In the genomic region with DNA sequence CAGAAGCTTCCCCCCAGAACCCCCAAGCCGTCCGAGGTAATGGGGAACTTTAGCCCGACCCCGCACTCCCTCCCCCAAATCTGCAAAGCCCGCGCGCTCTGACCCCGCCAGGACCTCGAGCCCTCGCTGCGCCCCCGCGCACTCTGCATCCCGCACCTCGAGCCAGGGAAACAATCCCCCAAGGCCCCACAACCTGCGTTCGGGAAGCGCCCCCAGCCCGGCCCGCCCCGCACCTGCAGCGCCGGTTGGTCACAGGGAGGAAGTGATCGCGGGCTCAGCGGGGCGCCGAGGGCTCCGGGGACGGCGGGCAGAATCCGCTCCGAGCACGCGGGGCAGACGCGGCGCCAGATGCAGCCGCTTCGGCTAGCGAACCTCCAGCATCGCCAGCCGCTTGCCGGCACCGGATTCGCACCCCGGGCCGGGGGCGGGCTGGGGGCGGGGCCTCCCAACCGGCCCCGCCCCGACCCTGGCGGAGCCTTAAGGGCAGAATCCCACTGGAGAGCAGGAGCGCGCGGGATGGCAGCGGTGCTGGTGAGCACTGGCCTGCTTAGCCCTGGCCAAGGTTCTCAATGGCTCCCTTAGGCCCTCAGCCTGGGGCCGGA, we compare ENCODE assay signal across 8 cellular contexts. TPM values are rescaled to one million over a fixed set of nuclear protein-coding genes. Genes with fewer than 3 reads are reported as not detected.
A peak's percentile ranks its signal among the peaks of the same experiment; 100 is the strongest.
DNase-seq lines count a peak whose midpoint lies in the region; ATAC-seq and TF ChIP-seq lines count a peak whose summit lies in the region.

A gene with protein sequence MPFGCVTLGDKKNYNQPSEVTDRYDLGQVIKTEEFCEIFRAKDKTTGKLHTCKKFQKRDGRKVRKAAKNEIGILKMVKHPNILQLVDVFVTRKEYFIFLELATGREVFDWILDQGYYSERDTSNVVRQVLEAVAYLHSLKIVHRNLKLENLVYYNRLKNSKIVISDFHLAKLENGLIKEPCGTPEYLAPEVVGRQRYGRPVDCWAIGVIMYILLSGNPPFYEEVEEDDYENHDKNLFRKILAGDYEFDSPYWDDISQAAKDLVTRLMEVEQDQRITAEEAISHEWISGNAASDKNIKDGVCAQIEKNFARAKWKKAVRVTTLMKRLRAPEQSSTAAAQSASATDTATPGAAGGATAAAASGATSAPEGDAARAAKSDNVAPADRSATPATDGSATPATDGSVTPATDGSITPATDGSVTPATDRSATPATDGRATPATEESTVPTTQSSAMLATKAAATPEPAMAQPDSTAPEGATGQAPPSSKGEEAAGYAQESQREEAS (minus strand): TSS at position 382 of the 602 bp plus-strand sequence. CDS start 7,518 bp downstream, outside the sequence.

- H3K4me2 ChIP-seq in BLaER1 treated with 17β-estradiol and CSF1 and Interleukin-3, amounts not matched to agents 10 nM and 100 nM = peak within 1 kb of the TSS; percentile 89 to 98 (median 94)

- TF ChIP-seq CTCF in HFF-Myc (IDR thresholded peaks at IDR 0.05; ENCODE audit: low read depth, low read length, missing control alignments) (no peak), glutamatergic neuron (IDR thresholded peaks at IDR 0.05; ENCODE audit: partially characterized antibody, unreplicated experiment) (no peak), spleen (IDR thresholded peaks at IDR 0.05 in 8 of 11, conservative IDR thresholded peaks at IDR 0.05 in 3 of 11) (no peak)
- no peak for TF ChIP-seq CTCF in activated CD8-positive, alpha-beta T cell treated with anti-CD3 and anti-CD28 coated beads for 36 hours (IDR thresholded peaks at IDR 0.05)

- H3K27me3 ChIP-seq in BLaER1 treated with 17β-estradiol and CSF1 and Interleukin-3, amounts not matched to agents 10 nM and 100 nM = peaks cover 28 to 38% (median 32%) of the 10 kb centered on the region in 11 experiments
- H3K27me3 ChIP-seq in spleen (replicated peaks in 1 of 7) = peaks cover 13 to 73% (median 26%) of the 10 kb centered on the region in 7 donors

- no peaks in the 10 kb centered on the region for H3K9me3 Mint-ChIP-seq in activated CD8-positive, alpha-beta T cell treated with anti-CD3 and anti-CD28 coated beads for 36 hours
- peaks cover 13% of the 10 kb centered on the region for H3K9me3 Mint-ChIP-seq in glutamatergic neuron (ENCODE audit: unreplicated experiment)

- no peak within 1 kb of the TSS for H3K27ac ChIP-seq in BLaER1 treated with 17β-estradiol and CSF1 and Interleukin-3, amounts not matched to agents 10 nM and 100 nM
- no peak within 1 kb of the TSS for H3K27ac ChIP-seq in spleen

- peaks cover 2% of the 10 kb centered on the region for H3K4me1 Mint-ChIP-seq in activated CD8-positive, alpha-beta T cell treated with anti-CD3 and anti-CD28 coated beads for 36 hours (ENCODE audit: low read depth)
- peaks cover 32% of the 10 kb centered on the region for H3K4me1 Mint-ChIP-seq in glutamatergic neuron (ENCODE audit: low read depth, unreplicated experiment)

- no peak for TF ChIP-seq POLR2A in spleen (IDR thresholded peaks at IDR 0.05)

- peaks cover 4 to 49% (median 31%) of the 10 kb centered on the region in 10 experiments; a peak in 19 of 20 replicates for H3K4me1 ChIP-seq in BLaER1 treated with 17β-estradiol and CSF1 and Interleukin-3, amounts not matched to agents 10 nM and 100 nM
- H3K4me1 ChIP-seq in spleen = peaks cover 0 to 16% (median 14%) of the 10 kb centered on the region in 6 donors

- H3K36me3 ChIP-seq in BLaER1 treated with 17β-estradiol and CSF1 and Interleukin-3, amounts not matched to agents 10 nM and 100 nM = no peaks in the 10 kb centered on the region
- no peaks in the 10 kb centered on the region for H3K36me3 ChIP-seq in spleen

- peak within 1 kb of the TSS; percentile 45 to 66 (median 55) for H3K4me3 ChIP-seq in BLaER1 treated with 17β-estradiol and CSF1 and Interleukin-3, amounts not matched to agents 10 nM and 100 nM
- peak within 1 kb of the TSS; percentile 38 for H3K4me3 ChIP-seq in HFF-Myc (replicated peaks; ENCODE audit: low read depth, low read length)
- peak within 1 kb of the TSS; percentile 1 to 66 (median 36) for H3K4me3 ChIP-seq in spleen

- peak within 1 kb of the TSS; percentile 32 for H3K4me3 Mint-ChIP-seq in activated CD8-positive, alpha-beta T cell treated with anti-CD3 and anti-CD28 coated beads for 36 hours
- H3K4me3 Mint-ChIP-seq in glutamatergic neuron (ENCODE audit: unreplicated experiment) = peak within 1 kb of the TSS; percentile 99

- peak within 1 kb of the TSS in 5 of 11 experiments; percentile 8 to 46 (median 41); a peak in 6 of 22 replicates for H3K9ac ChIP-seq in BLaER1 treated with 17β-estradiol and CSF1 and Interleukin-3, amounts not matched to agents 10 nM and 100 nM

- H3K36me3 Mint-ChIP-seq in activated CD8-positive, alpha-beta T cell treated with anti-CD3 and anti-CD28 coated beads for 36 hours (ENCODE audit: low read depth) = no peaks in the 10 kb centered on the region
- H3K36me3 Mint-ChIP-seq in glutamatergic neuron (ENCODE audit: unreplicated experiment) = no peaks in the 10 kb centered on the region

- intact Hi-C loops in activated CD8-positive, alpha-beta T cell treated with anti-CD3 and anti-CD28 coated beads for 36 hours (cut with micrococcal nuclease) = no loop called here
- intact Hi-C loops in spleen (cut with DNase I; ENCODE audit: low total_unique reads) = no loop called here

- peaks cover 0 to 56% (median 6%) of the 10 kb centered on the region in 11 experiments; a peak in 10 of 22 replicates for H4K20me1 ChIP-seq in BLaER1 treated with 17β-estradiol and CSF1 and Interleukin-3, amounts not matched to agents 10 nM and 100 nM

- DNase-seq in HFF-Myc (ENCODE audit: extremely low read depth, low read depth) (no peak), glutamatergic neuron (peak; percentile 81), spleen (peak; percentile 81), NCI-H526 treated with DMSO at 0.1 percent for 48 hours (lab: John Stamatoyannopoulos, UW) (no peak)
- peak; percentile 36 for DNase-seq in activated CD8-positive, alpha-beta T cell treated with anti-CD3 and anti-CD28 coated beads for 36 hours

- peak; percentile 68 for ATAC-seq in activated CD8-positive, alpha-beta T cell treated with anti-CD3 and anti-CD28 coated beads for 36 hours
- ATAC-seq in HG03108 (IDR thresholded peaks at IDR 0.05; ENCODE audit: unreplicated experiment) (no peak), HG02798 (IDR thresholded peaks at IDR 0.05; ENCODE audit: poor library complexity, unreplicated experiment) (no peak)

- no peak within 1 kb of the TSS for H3K27ac Mint-ChIP-seq in activated CD8-positive, alpha-beta T cell treated with anti-CD3 and anti-CD28 coated beads for 36 hours
- H3K27ac Mint-ChIP-seq in glutamatergic neuron (ENCODE audit: unreplicated experiment) = peak within 1 kb of the TSS; percentile 100

- CTCF ChIA-PET in activated CD8-positive, alpha-beta T cell treated with anti-CD3 and anti-CD28 coated beads for 36 hours (lab: Charles Lee) = interaction anchor here (1.6 kb wide), 1 partner anchor 30 kb away, joined by 4 read pairs; no protein-coding TSS in a partner anchor

- 1 to 3% (median 2%) methylated on average over 21 to 59 of the region's 59 CpGs for WGBS in spleen, 5 donors

- peaks cover 34% of the 10 kb centered on the region for H3K27me3 Mint-ChIP-seq in activated CD8-positive, alpha-beta T cell treated with anti-CD3 and anti-CD28 coated beads for 36 hours
- peaks cover 15% of the 10 kb centered on the region for H3K27me3 Mint-ChIP-seq in glutamatergic neuron (ENCODE audit: unreplicated experiment)

- no peaks in the 10 kb centered on the region for H3K9me3 ChIP-seq in BLaER1 treated with 17β-estradiol and CSF1 and Interleukin-3, amounts not matched to agents 10 nM and 100 nM (replicated peaks in 1 of 11)
- H3K9me3 ChIP-seq in spleen = no peaks in the 10 kb centered on the region

- POLR2A ChIA-PET in activated CD8-positive, alpha-beta T cell treated with anti-CD3 and anti-CD28 coated beads for 36 hours (lab: Charles Lee) = interaction anchor here (0.9 to 4.0 kb wide), 2 partner anchors 13 to 64 kb away, joined by 3 to 17 read pairs; a partner anchor contains a TSS

RNA-seq across cellular contexts. Expression of the gene that starts here (rescaled TPM):
- 1 to 10 TPM; 1.8 to 2.1 TPM for total RNA-seq in activated CD8-positive, alpha-beta T cell treated with anti-CD3 and anti-CD28 coated beads for 36 hours
- total RNA-seq in glutamatergic neuron (ENCODE audit: unreplicated experiment) = 518 TPM
- total RNA-seq in spleen = not detected
- polyA plus RNA-seq in spleen = not detected

Comparison
In these comparisons a context has a peak if more than half of its experiments do, and no peak if none do; other contexts are left out.
1. RNA of the gene that starts here (total RNA-seq): 518 TPM in glutamatergic neuron (single experiment); 1.8 to 2.1 TPM in activated CD8-positive, alpha-beta T cell treated with anti-CD3 and anti-CD28 coated beads for 36 hours and not detected in spleen; every median in the first group is over 100 times any median in the second.
2. Peak in DNase-seq and H3K4me3 ChIP-seq in spleen; RNA of the gene not detected or under 1 TPM.
3. DNase-seq: peak in activated CD8-positive, alpha-beta T cell treated with anti-CD3 and anti-CD28 coated beads for 36 hours (single experiment) and glutamatergic neuron (single experiment); none in HFF-Myc (single experiment) and NCI-H526 treated with DMSO at 0.1 percent for 48 hours (single experiment).
4. Peak in every context shown above with its lines, with median percentiles within 50 percentile points of each other: H3K4me3 ChIP-seq.